23 cellular contexts compared by ENCODE assay signal in genomic region chr3:74847093-74847492, GRCh38.
DNase-seq lines count a peak whose midpoint lies in the region; ATAC-seq, FAIRE-seq and TF ChIP-seq lines count a peak whose summit lies in the region.
"Had no signal": no experiment of that assay in that cellular context is flagged by ENCODE, and none has a peak within 500 bp of the region (broad histone marks: within the 10 kb centered on the region; RNA-seq: fewer than 3 reads in every experiment).

No MANE protein-coding gene starts in this region.

- no peaks in the 10 kb centered on the region for H3K4me1 ChIP-seq in A549
- H3K4me1 ChIP-seq in IMR-90 (ENCODE audit: control insufficient read depth, insufficient read depth, low read length), result no peaks in the 10 kb centered on the region
- H3K4me1 ChIP-seq in mesenchymal stem cell (ENCODE audit: control insufficient read depth, insufficient read depth, low read depth, low read length), result no peaks in the 10 kb centered on the region
- H3K4me1 ChIP-seq in osteoblast (ENCODE audit: insufficient read depth, low read length), result no peaks in the 10 kb centered on the region
- H3K4me1 ChIP-seq: Caco-2 had no signal

- H3K36me3 ChIP-seq in IMR-90 (ENCODE audit: control insufficient read depth, insufficient read depth, low read length) (no peaks in the 10 kb centered on the region), mesenchymal stem cell (ENCODE audit: control insufficient read depth in 1 of 2, insufficient read depth in 2 of 2, low read depth in 1 of 2, low read length in 2 of 2) (no peaks in the 10 kb centered on the region), osteoblast (ENCODE audit: insufficient read depth, low read length) (no peaks in the 10 kb centered on the region)
- H3K36me3 ChIP-seq: BLaER1 treated with 17β-estradiol and CSF1 and Interleukin-3, amounts not matched to agents 10 nM and 100 nM had no signal

- H3K4me2 ChIP-seq in A549 (no peak overlapping the region), IMR-90 (ENCODE audit: low read depth, low read length) (no peak overlapping the region), mesenchymal stem cell (ENCODE audit: low read length, poor library complexity, severe bottlenecking) (peak overlapping the region; percentile 3), osteoblast (ENCODE audit: insufficient read depth, low read length) (no peak overlapping the region)
- H3K4me2 ChIP-seq: BLaER1 treated with 17β-estradiol and CSF1 and Interleukin-3, amounts not matched to agents 10 nM and 100 nM had no signal

- H3K9me3 Mint-ChIP-seq in progenitor cell of endocrine pancreas (ENCODE audit: low read depth), result no peaks in the 10 kb centered on the region
- peaks cover 8 to 16% (median 10%) of the 10 kb centered on the region in 3 donors for H3K9me3 Mint-ChIP-seq in T-cell

- POLR2A ChIA-PET in A549 (lab: Yijun Ruan, JAX) (no interaction called here), IMR-90 (lab: Charles Lee; ENCODE audit: unreplicated experiment) (no interaction called here), T-cell (lab: Charles Lee) (no interaction called here)

- no peak for FAIRE-seq in A549 (lab: Jason Lieb, UNC)
- FAIRE-seq: A204.1, D721Med, G401.6, GM12891, GM19239 had no signal

- CTCF ChIA-PET in A549 (lab: Yijun Ruan, JAX) (no interaction called here), IMR-90 (lab: Yijun Ruan, JAX) (no interaction called here), T-cell (lab: Charles Lee) (interaction anchor here in 1 of 2 donors (0.6 kb wide), 1 partner anchor 147 kb away, joined by 3 read pairs; no protein-coding TSS in a partner anchor)

- no peak overlapping the region for H2AK5ac ChIP-seq in IMR-90 (ENCODE audit: low read depth, low read length)
- H2AK5ac ChIP-seq in mesenchymal stem cell (ENCODE audit: low read length, severe bottlenecking), result no peak overlapping the region

- no peak overlapping the region for H3K18ac ChIP-seq in IMR-90 (ENCODE audit: low read depth, low read length)
- no peak overlapping the region for H3K18ac ChIP-seq in mesenchymal stem cell (ENCODE audit: low read depth in 1 of 2, low read length in 2 of 2)

- H3K56ac ChIP-seq in IMR-90 (ENCODE audit: extremely low read depth, insufficient read depth, low read length), result no peak overlapping the region

- TF ChIP-seq CTCF in A549 (IDR thresholded peaks at IDR 0.05) (no peak), IMR-90 (conservative IDR thresholded peaks at IDR 0.05; ENCODE audit: low read depth, low read length) (no peak), progenitor cell of endocrine pancreas (IDR thresholded peaks at IDR 0.05; ENCODE audit: unreplicated experiment) (no peak), osteoblast (IDR thresholded peaks at IDR 0.05; ENCODE audit: extremely low read depth, low read depth, low read length) (no peak)

- no peak overlapping the region for H3K9ac ChIP-seq in IMR-90 (ENCODE audit: low read depth, low read length)
- H3K9ac ChIP-seq in mesenchymal stem cell (ENCODE audit: low read length), result no peak overlapping the region
- H3K9ac ChIP-seq: BLaER1 treated with 17β-estradiol and CSF1 and Interleukin-3, amounts not matched to agents 10 nM and 100 nM had no signal

- intact Hi-C loops in IMR-90 (cut with micrococcal nuclease), result no loop called here

- H3K4ac ChIP-seq in IMR-90 (ENCODE audit: low read depth, low read length) (no peak overlapping the region), mesenchymal stem cell (ENCODE audit: low read depth in 1 of 2, low read length in 2 of 2) (no peak overlapping the region)

- H2AK9ac ChIP-seq in IMR-90 (replicated peaks; ENCODE audit: low read depth, low read length, poor library complexity), result no peak overlapping the region

- no peak overlapping the region for H2BK20ac ChIP-seq in IMR-90 (ENCODE audit: low read depth, low read length)

- H3K23ac ChIP-seq in IMR-90 (ENCODE audit: low read depth, low read length), result no peak overlapping the region
- H3K23ac ChIP-seq in mesenchymal stem cell (ENCODE audit: low read length in 2 of 2), result no peak overlapping the region

- 39% methylated on average over 4 of the region's 4 CpGs for WGBS in A549 (ENCODE audit: missing lambda C conversion rate)
- WGBS in IMR-90 (ENCODE audit: extremely low coverage in 2 of 2, insufficient read length in 1 of 2), 2 experiments, result no CpG with 5 or more reads among the region's 4 CpGs
- WGBS in mesenchymal stem cell, result 65% methylated on average over 1 of the region's 4 CpGs

- H3K4me3 Mint-ChIP-seq in progenitor cell of endocrine pancreas (ENCODE audit: low read depth) (no peak overlapping the region), T-cell (no peak overlapping the region)
- H3K4me3 Mint-ChIP-seq: B cell; CD4-positive, alpha-beta T cell; CD8-positive, alpha-beta T cell had no signal

- in situ Hi-C loops in IMR-90 (cut with MboI; ENCODE audit: low sequenced_read_pairs), result no loop called here

- H2BK12ac ChIP-seq in mesenchymal stem cell (ENCODE audit: low read length in 2 of 2), result no peak overlapping the region

- no peaks in the 10 kb centered on the region for H3K79me1 ChIP-seq in IMR-90 (ENCODE audit: low read depth in 1 of 2, low read length in 2 of 2)
- H3K79me1 ChIP-seq in mesenchymal stem cell (replicated peaks; ENCODE audit: low read length, poor library complexity, severe bottlenecking), result no peaks in the 10 kb centered on the region

- peak overlapping the region; percentile 2 for H3K27ac Mint-ChIP-seq in progenitor cell of endocrine pancreas
- H3K27ac Mint-ChIP-seq in T-cell, result no peak overlapping the region
- H3K27ac Mint-ChIP-seq: B cell; CD4-positive, alpha-beta T cell; CD8-positive, alpha-beta T cell had no signal

- no peaks in the 10 kb centered on the region for H3K9me1 ChIP-seq in IMR-90 (ENCODE audit: insufficient read depth, low read length)

- no peaks in the 10 kb centered on the region for H3K36me3 Mint-ChIP-seq in progenitor cell of endocrine pancreas (ENCODE audit: insufficient read depth)
- H3K36me3 Mint-ChIP-seq in T-cell, result no peaks in the 10 kb centered on the region
- H3K36me3 Mint-ChIP-seq: CD8-positive, alpha-beta T cell had no signal

- H2AFZ ChIP-seq in IMR-90 (replicated peaks; ENCODE audit: low read length, poor library complexity), result no peak overlapping the region
- H2AFZ ChIP-seq in mesenchymal stem cell (ENCODE audit: low read depth, low read length), result no peak overlapping the region
- no peak overlapping the region for H2AFZ ChIP-seq in osteoblast (ENCODE audit: low read length)

- TF ChIP-seq POLR2A in A549 (IDR thresholded peaks at IDR 0.05; ENCODE audit: low read length) (no peak), IMR-90 (IDR thresholded peaks at IDR 0.05; ENCODE audit: low read depth, low read length) (no peak)

- H3K79me2 ChIP-seq in osteoblast (ENCODE audit: insufficient read depth, low read length), result no peaks in the 10 kb centered on the region

- H3K14ac ChIP-seq in IMR-90 (replicated peaks; ENCODE audit: low read depth, low read length), result no peak overlapping the region
- no peak overlapping the region for H3K14ac ChIP-seq in mesenchymal stem cell (ENCODE audit: low read length in 2 of 2)

- H4K91ac ChIP-seq in IMR-90 (ENCODE audit: insufficient read depth, low read depth, low read length), result no peak overlapping the region
- H4K91ac ChIP-seq in mesenchymal stem cell (ENCODE audit: low read length), result no peak overlapping the region

- BruUV-seq in IMR-90 (replicated peaks; lab: Mats Ljungman, UMichigan), result no TSS peak

- no peaks in the 10 kb centered on the region for H3K4me1 Mint-ChIP-seq in progenitor cell of endocrine pancreas (ENCODE audit: low read depth)
- H3K4me1 Mint-ChIP-seq in T-cell, result no peaks in the 10 kb centered on the region
- H3K4me1 Mint-ChIP-seq: B cell had no signal

- H2BK15ac ChIP-seq in IMR-90 (ENCODE audit: low read depth, low read length), result no peak overlapping the region
- H2BK15ac ChIP-seq in mesenchymal stem cell (ENCODE audit: low read depth, poor library complexity, severe bottlenecking), result no peak overlapping the region

- dilution Hi-C loops in IMR-90 (cut with HindIII; ENCODE audit: low sequenced_read_pairs, unreplicated experiment), result no loop called here

- no peaks in the 10 kb centered on the region for H3K27me3 Mint-ChIP-seq in progenitor cell of endocrine pancreas
- no peaks in the 10 kb centered on the region for H3K27me3 Mint-ChIP-seq in T-cell
- H3K27me3 Mint-ChIP-seq: B cell; CD4-positive, alpha-beta T cell had no signal

- no peaks in the 10 kb centered on the region for H4K20me1 ChIP-seq in IMR-90 (ENCODE audit: insufficient read depth, low read length)
- H4K20me1 ChIP-seq in osteoblast (ENCODE audit: insufficient read depth, low read length), result no peaks in the 10 kb centered on the region
- H4K20me1 ChIP-seq: BLaER1 treated with 17β-estradiol and CSF1 and Interleukin-3, amounts not matched to agents 10 nM and 100 nM had no signal

- H3K27me3 ChIP-seq in IMR-90 (ENCODE audit: control insufficient read depth, insufficient read depth, low read length) (no peaks in the 10 kb centered on the region), mesenchymal stem cell (ENCODE audit: control insufficient read depth in 1 of 2, insufficient read depth in 1 of 2, low read length in 2 of 2) (no peaks in the 10 kb centered on the region), osteoblast (ENCODE audit: insufficient read depth, low read length) (no peaks in the 10 kb centered on the region)
- H3K27me3 ChIP-seq: BLaER1 treated with 17β-estradiol and CSF1 and Interleukin-3, amounts not matched to agents 10 nM and 100 nM had no signal

- H2BK5ac ChIP-seq in IMR-90 (ENCODE audit: low read depth, low read length, poor library complexity, severe bottlenecking) (no peak overlapping the region), mesenchymal stem cell (ENCODE audit: low read depth, low read length, poor library complexity, severe bottlenecking) (no peak overlapping the region)

- no peak overlapping the region for H4K5ac ChIP-seq in IMR-90 (ENCODE audit: low read depth, low read length)

- no peak overlapping the region for H3K4me3 ChIP-seq in A549
- H3K4me3 ChIP-seq in IMR-90 (ENCODE audit: insufficient read depth, low read depth, low read length), result no peak overlapping the region
- H3K4me3 ChIP-seq in mesenchymal stem cell (ENCODE audit: insufficient read depth in 1 of 2, low read depth in 1 of 2, low read length in 2 of 2), result no peak overlapping the region
- H3K4me3 ChIP-seq in osteoblast (ENCODE audit: insufficient read depth, low read length), result no peak overlapping the region
- H3K4me3 ChIP-seq: BLaER1 treated with 17β-estradiol and CSF1 and Interleukin-3, amounts not matched to agents 10 nM and 100 nM had no signal

- no peak for TF ChIP-seq EP300 in A549 (IDR thresholded peaks at IDR 0.05)

- H3K9me3 ChIP-seq in A549 (no peaks in the 10 kb centered on the region), IMR-90 (ENCODE audit: control insufficient read depth, insufficient read depth, low read length) (no peaks in the 10 kb centered on the region), mesenchymal stem cell (ENCODE audit: control insufficient read depth, low read length) (no peaks in the 10 kb centered on the region), osteoblast (ENCODE audit: low read depth, low read length) (peaks cover 4% of the 10 kb centered on the region)
- H3K9me3 ChIP-seq: BLaER1 treated with 17β-estradiol and CSF1 and Interleukin-3, amounts not matched to agents 10 nM and 100 nM; Caco-2 had no signal

- H4K8ac ChIP-seq in IMR-90 (ENCODE audit: low read depth in 2 of 2, low read length in 2 of 2), result no peak overlapping the region
- H4K8ac ChIP-seq in mesenchymal stem cell (ENCODE audit: low read length), result no peak overlapping the region

- TF ChIP-seq RAD21 in A549 (conservative IDR thresholded peaks at IDR 0.05 in 1 of 2, IDR thresholded peaks at IDR 0.05 in 1 of 2) (no peak), IMR-90 (IDR thresholded peaks at IDR 0.05; ENCODE audit: low read length) (no peak)

- no peak for ATAC-seq in A549
- ATAC-seq in IMR-90 (ENCODE audit: low read depth), result no peak
- ATAC-seq in T-cell (replicated peaks in 1 of 4), result no peak
- no peak for ATAC-seq in HG02763 (IDR thresholded peaks at IDR 0.05; ENCODE audit: unreplicated experiment)
- ATAC-seq: CD8-positive, alpha-beta T cell had no signal

- H2BK120ac ChIP-seq in IMR-90 (ENCODE audit: low read depth, low read length), result no peak overlapping the region
- no peak overlapping the region for H2BK120ac ChIP-seq in mesenchymal stem cell (ENCODE audit: low read depth, low read length)

- DNase-seq in A549 (ENCODE audit: low read depth in 1 of 2, low spot score in 1 of 2) (no peak), IMR-90 (no peak), mesenchymal stem cell (no peak), progenitor cell of endocrine pancreas (ENCODE audit: low spot score, unreplicated experiment) (no peak), osteoblast (ENCODE audit: insufficient read length, low spot score, missing footprints) (no peak), T-cell (no peak)
- DNase-seq: 8988T; AML-193; Caco-2; Calu3; CD4-positive, alpha-beta T cell; CD8-positive, alpha-beta T cell; DMS79 treated with DMSO at 0.1 percent for 48 hours; GF-D8 had no signal

- H3K27ac ChIP-seq in A549 (no peak overlapping the region), IMR-90 (ENCODE audit: insufficient read depth, low read length) (no peak overlapping the region), mesenchymal stem cell (ENCODE audit: low read length, poor library complexity, severe bottlenecking) (no peak overlapping the region), osteoblast (ENCODE audit: low read depth, low read length) (no peak overlapping the region)
- H3K27ac ChIP-seq: BLaER1 treated with 17β-estradiol and CSF1 and Interleukin-3, amounts not matched to agents 10 nM and 100 nM; C4-2B had no signal
